ENCODE assay signal across 39 cellular contexts in the genomic region with DNA sequence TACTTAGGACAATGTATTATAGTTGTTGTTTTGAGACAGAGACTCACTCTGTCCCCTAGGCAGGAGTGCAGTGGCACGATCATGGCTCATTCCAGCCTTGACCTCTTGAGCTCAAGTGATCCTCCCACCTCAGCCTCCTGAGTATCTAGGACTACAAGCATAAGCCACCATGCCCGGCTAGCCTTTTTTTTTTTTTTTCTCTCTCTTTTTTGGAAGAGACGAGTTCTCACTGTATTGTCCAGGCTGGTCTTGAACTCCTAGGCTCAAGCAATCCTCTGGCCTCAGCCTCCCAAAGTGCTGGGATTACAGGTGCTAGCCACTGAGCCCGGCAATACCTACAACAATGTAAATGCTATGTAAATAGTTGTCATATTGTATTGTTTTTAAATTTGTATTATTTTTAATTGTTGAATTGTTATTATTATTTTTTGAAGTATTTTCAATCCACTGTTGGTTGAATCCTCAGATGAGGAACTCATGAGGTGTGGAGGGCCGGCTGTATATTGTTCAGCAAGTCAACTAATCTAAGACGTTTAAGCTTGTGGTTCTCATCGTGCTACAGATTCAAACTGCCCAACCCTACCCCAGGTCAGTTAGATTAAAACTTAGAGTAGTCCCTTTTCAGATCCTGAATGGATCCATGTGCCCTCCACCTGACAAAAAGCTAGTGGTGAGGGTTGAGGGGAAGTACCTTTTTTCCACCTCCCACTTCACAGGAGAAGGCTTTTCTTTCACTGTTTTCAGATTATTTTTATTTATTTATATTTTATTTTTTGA. TPM values are rescaled to one million over a fixed set of nuclear protein-coding genes. Genes with fewer than 3 reads are reported as not detected.
"Had no signal": no experiment of that assay in that cellular context is flagged by ENCODE, and none has a peak within 500 bp of the region (broad histone marks: within the 10 kb centered on the region; RNA-seq: fewer than 3 reads in every experiment).

No MANE protein-coding gene starts in this region.

- ATAC-seq: activated naive CD4-positive, alpha-beta T cell treated with anti-CD3 and anti-CD28 coated beads, Interleukin-2, amount 50 U/mL, for 72 hours; activated naive CD8-positive, alpha-beta T cell treated with anti-CD3 and anti-CD28 coated beads, Interleukin-2, amount 50 U/mL, for 24 hours; activated T-cell treated with anti-CD3 and anti-CD28 coated beads, Interleukin-2, amount 50 U/mL, for 4 hours; activated T-cell treated with anti-CD3 and anti-CD28 coated beads, Interleukin-2, amount 50 U/mL, for 72 hours; activated T-helper 17 cell treated with anti-CD3 and anti-CD28 coated beads, Interleukin-2, amount 50 U/mL, for 72 hours; body of pancreas had no signal

- H3K4me3 ChIP-seq: adrenal gland, ascending aorta, body of pancreas, breast epithelium, cardiac muscle cell had no signal

- H3K36me3 ChIP-seq: adrenal gland, ascending aorta, brain microvascular endothelial cell, breast epithelium, cardiac muscle cell had no signal

- DNase-seq: activated effector memory CD4-positive, alpha-beta T cell treated with anti-CD3 and anti-CD28 coated beads, Interleukin-2, amount 50 U/mL, for 16 hours; activated effector memory CD4-positive, alpha-beta T cell treated with Interleukin-2 at 50 U/mL for 16 hours; activated gamma-delta T cell; activated gamma-delta T cell treated with Interleukin-2 at 50 U/mL for 16 hours; activated naive CD4-positive, alpha-beta T cell; activated naive CD4-positive, alpha-beta T cell treated with anti-CD3 and anti-CD28 coated beads for 36 hours; activated naive CD4-positive, alpha-beta T cell treated with anti-CD3 and anti-CD28 coated beads, Interleukin-2, amount 10 ng/mL, durations not matched to agents 7 days and 5 days; activated naive CD4-positive, alpha-beta T cell treated with anti-CD3 and anti-CD28 coated beads, Interleukin-2, amount 50 U/mL, for 16 hours; activated naive CD4-positive, alpha-beta T cell treated with Interleukin-2 at 50 U/mL for 16 hours; activated naive CD8-positive, alpha-beta T cell treated with anti-CD3 and anti-CD28 coated beads for 36 hours; activated naive CD8-positive, alpha-beta T cell treated with anti-CD3 and anti-CD28 coated beads, Interleukin-2, amount 10 ng/mL, durations not matched to agents 7 days and 5 days; activated naive CD8-positive, alpha-beta T cell treated with anti-CD3 and anti-CD28 coated beads, Interleukin-2, amount 50 U/mL, for 24 hours; activated T-cell treated with anti-CD3 and anti-CD28 coated beads, Interleukin-2, amount 50 U/mL, for 24 hours; activated T-cell treated with anti-CD3 and anti-CD28 coated beads, Interleukin-2, amount 50 U/mL, for 4 hours; activated T-cell treated with anti-CD3 and anti-CD28 coated beads, Interleukin-2, amount 50 U/mL, for 48 hours; activated T-cell treated with anti-CD3 and anti-CD28 coated beads, Interleukin-2, amount 50 U/mL, for 72 hours; adrenal gland; amniotic stem cell; amygdala; anterior cingulate cortex; aorta; body of pancreas; brain microvascular endothelial cell; caudate nucleus; central memory CD4-positive, alpha-beta T cell; cerebellar nuclear complex had no signal

- H3K27me3 ChIP-seq: adrenal gland, ascending aorta, body of pancreas, breast epithelium, cardiac muscle cell had no signal

- H3K27ac ChIP-seq: adrenal gland, ascending aorta, body of pancreas, brain microvascular endothelial cell, breast epithelium, cardiac muscle cell had no signal

- FAIRE-seq: astrocyte, bronchial epithelial cell had no signal

- H3K4me1 ChIP-seq: adrenal gland, ascending aorta, body of pancreas, breast epithelium had no signal

- H3K9me3 ChIP-seq: adrenal gland, ascending aorta, body of pancreas, breast epithelium had no signal

RNA-seq across cellular contexts. Expression of gene ZNF280A, which starts 11.9 kb away (rescaled TPM):
- total RNA-seq: activated naive CD4-positive, alpha-beta T cell treated with anti-CD3 and anti-CD28 coated beads for 36 hours; activated naive CD4-positive, alpha-beta T cell treated with anti-CD3 and anti-CD28 coated beads, Interleukin-2, amount 50 U/mL, for 72 hours; activated naive CD8-positive, alpha-beta T cell treated with anti-CD3 and anti-CD28 coated beads for 36 hours; activated naive CD8-positive, alpha-beta T cell treated with anti-CD3 and anti-CD28 coated beads, Interleukin-2, amount 10 ng/mL, durations not matched to agents 7 days and 5 days; activated T-cell treated with anti-CD3 and anti-CD28 coated beads, Interleukin-2, amount 50 U/mL, for 4 hours; activated T-cell treated with anti-CD3 and anti-CD28 coated beads, Interleukin-2, amount 50 U/mL, for 72 hours; activated T-helper 1 cell treated with anti-CD3 and anti-CD28 coated beads, Interleukin-12 subunit alpha, Interleukin-12 subunit beta, Interleukin-2, Interleukin-4 antibody, amounts not matched to agents 30 ng/mL and 10 ng/mL and 1 ng/mL, durations not matched to agents 14 hours and 24 hours and 36 hours; activated T-helper 17 cell treated with anti-CD3 and anti-CD28 coated beads, Interleukin-2, amount 50 U/mL, for 72 hours; activated T-helper 2 cell treated with anti-CD3 and anti-CD28 coated beads, Interferon-gamma antibody, Interleukin-2, Interleukin-4, amounts not matched to agents 10 μg/mL and 5 μg/mL and 100 μg/mL, durations not matched to agents 14 hours and 24 hours and 36 hours; aorta; ascending aorta; body of pancreas; breast epithelium; bronchial epithelial cell; cardiac muscle cell; cardiac septum; cerebellum; chondrocyte had no signal
- polyA plus RNA-seq: adipose tissue, aorta, cardiac muscle cell had no signal

RNA-seq across cellular contexts. Expression of gene ZNF280B, which starts 23.4 kb away (rescaled TPM):
- total RNA-seq: ascending aorta had no signal
- polyA plus RNA-seq: aorta had no signal

RNA-seq across cellular contexts. Expression of gene PRAME, which starts 27.1 kb away (rescaled TPM):
- total RNA-seq: activated naive CD4-positive, alpha-beta T cell treated with anti-CD3 and anti-CD28 coated beads for 36 hours; activated naive CD8-positive, alpha-beta T cell treated with anti-CD3 and anti-CD28 coated beads for 36 hours; activated naive CD8-positive, alpha-beta T cell treated with anti-CD3 and anti-CD28 coated beads, Interleukin-2, amount 10 ng/mL, durations not matched to agents 7 days and 5 days; activated T-helper 1 cell treated with anti-CD3 and anti-CD28 coated beads, Interleukin-12 subunit alpha, Interleukin-12 subunit beta, Interleukin-2, Interleukin-4 antibody, amounts not matched to agents 30 ng/mL and 10 ng/mL and 1 ng/mL, durations not matched to agents 14 hours and 24 hours and 36 hours; activated T-helper 17 cell treated with anti-CD3 and anti-CD28 coated beads, Interleukin-2, amount 50 U/mL, for 72 hours; activated T-helper 2 cell treated with anti-CD3 and anti-CD28 coated beads, Interferon-gamma antibody, Interleukin-2, Interleukin-4, amounts not matched to agents 10 μg/mL and 5 μg/mL and 100 μg/mL, durations not matched to agents 14 hours and 24 hours and 36 hours; aorta; ascending aorta; astrocyte; body of pancreas; bronchial epithelial cell; cardiac muscle cell; cerebellum; chondrocyte had no signal
- polyA plus RNA-seq: aorta, cardiac muscle cell had no signal
